10 cellular contexts compared by ENCODE assay signal in genomic region chr15:74954515-74954914, GRCh38. TPM values are rescaled to one million over a fixed set of nuclear protein-coding genes. Genes with fewer than 3 reads are reported as not detected.
DNase-seq lines count a peak whose midpoint lies in the region; ATAC-seq and TF ChIP-seq lines count a peak whose summit lies in the region.
"Had no signal": no experiment of that assay in that cellular context is flagged by ENCODE, and none has a peak within 500 bp of the region (broad histone marks: within the 10 kb centered on the region; RNA-seq: fewer than 3 reads in every experiment).

No MANE protein-coding gene starts in this region.

- peaks cover 33% of the 10 kb centered on the region for H3K4me1 Mint-ChIP-seq in activated CD8-positive, alpha-beta memory T cell treated with anti-CD3 and anti-CD28 coated beads, Interleukin-2, amount 10 ng/mL, durations not matched to agents 7 days and 5 days

- no peak for TF ChIP-seq CTCF in choroid plexus epithelial cell (conservative IDR thresholded peaks at IDR 0.05; ENCODE audit: low read depth, low read length)

- no peak overlapping the region for H3K4me3 Mint-ChIP-seq in activated CD8-positive, alpha-beta memory T cell treated with anti-CD3 and anti-CD28 coated beads, Interleukin-2, amount 10 ng/mL, durations not matched to agents 7 days and 5 days

- peak overlapping the region; percentile 61 for H3K4me3 ChIP-seq in choroid plexus epithelial cell (ENCODE audit: low read depth, low read length)
- peak overlapping the region; percentile 44 for H3K4me3 ChIP-seq in mesodermal cell (ENCODE audit: extremely low read depth, insufficient read depth, low read length, poor library complexity, severe bottlenecking)

- peaks cover 28% of the 10 kb centered on the region for H3K27me3 Mint-ChIP-seq in activated CD8-positive, alpha-beta memory T cell treated with anti-CD3 and anti-CD28 coated beads, Interleukin-2, amount 10 ng/mL, durations not matched to agents 7 days and 5 days

- no peaks in the 10 kb centered on the region for H3K36me3 ChIP-seq in mesodermal cell (ENCODE audit: control insufficient read depth, insufficient read depth, low read length)
- H3K36me3 ChIP-seq: upper lobe of left lung had no signal

- ATAC-seq in GM19023 (IDR thresholded peaks at IDR 0.05; ENCODE audit: unreplicated experiment) (no peak), GM21528 (IDR thresholded peaks at IDR 0.05; ENCODE audit: low FRiP score, unreplicated experiment) (no peak)
- ATAC-seq in activated CD8-positive, alpha-beta memory T cell treated with anti-CD3 and anti-CD28 coated beads, Interleukin-2, amount 10 ng/mL, durations not matched to agents 7 days and 5 days, result no peak
- ATAC-seq: foreskin keratinocyte had no signal

- H3K4me1 ChIP-seq in mesodermal cell (ENCODE audit: control insufficient read depth, insufficient read depth, low read length, poor library complexity, severe bottlenecking), result peaks cover 24% of the 10 kb centered on the region
- H3K4me1 ChIP-seq: foreskin keratinocyte had no signal

- H3K9me3 ChIP-seq in mesodermal cell (ENCODE audit: control insufficient read depth, low read length), result no peaks in the 10 kb centered on the region
- H3K9me3 ChIP-seq: upper lobe of left lung had no signal

- peak overlapping the region; percentile 81 for H3K27ac ChIP-seq in mesodermal cell (ENCODE audit: low read depth, low read length, severe bottlenecking)
- H3K27ac ChIP-seq: foreskin keratinocyte had no signal

- H3K27ac Mint-ChIP-seq in activated CD8-positive, alpha-beta memory T cell treated with anti-CD3 and anti-CD28 coated beads, Interleukin-2, amount 10 ng/mL, durations not matched to agents 7 days and 5 days, result no peak overlapping the region

- CTCF ChIA-PET in activated CD8-positive, alpha-beta memory T cell treated with anti-CD3 and anti-CD28 coated beads, Interleukin-2, amount 10 ng/mL, durations not matched to agents 7 days and 5 days (lab: Charles Lee), result interaction anchor here (1.1 to 4.1 kb wide), 4 partner anchors 10 to 185 kb away, joined by 3 to 17 read pairs (median 7); no protein-coding TSS in a partner anchor

- H3K36me3 Mint-ChIP-seq in activated CD8-positive, alpha-beta memory T cell treated with anti-CD3 and anti-CD28 coated beads, Interleukin-2, amount 10 ng/mL, durations not matched to agents 7 days and 5 days, result no peaks in the 10 kb centered on the region

- no peaks in the 10 kb centered on the region for H3K9me3 Mint-ChIP-seq in activated CD8-positive, alpha-beta memory T cell treated with anti-CD3 and anti-CD28 coated beads, Interleukin-2, amount 10 ng/mL, durations not matched to agents 7 days and 5 days (ENCODE audit: low read depth)

- DNase-seq in CMK (ENCODE audit: low read depth) (peak; percentile 96), NCI-H2227 (lab: John Stamatoyannopoulos, UW; ENCODE audit: unreplicated experiment) (peak; percentile 48), choroid plexus epithelial cell (ENCODE audit: low read depth) (peak; percentile 86), globus pallidus (ENCODE audit: low spot score) (no peak)
- no peak for DNase-seq in activated CD8-positive, alpha-beta memory T cell treated with anti-CD3 and anti-CD28 coated beads, Interleukin-2, amount 10 ng/mL, durations not matched to agents 7 days and 5 days
- DNase-seq: foreskin keratinocyte, upper lobe of left lung had no signal

RNA-seq across cellular contexts. Expression of gene RPP25, which starts 2.1 kb away (rescaled TPM):
- polyA plus RNA-seq in mesodermal cell (2013, experiment 1 of 2), result 5.1 TPM
- polyA plus RNA-seq in mesodermal cell (2013, experiment 2 of 2), result 6.8 TPM
- total RNA-seq in activated CD8-positive, alpha-beta memory T cell treated with anti-CD3 and anti-CD28 coated beads, Interleukin-2, amount 10 ng/mL, durations not matched to agents 7 days and 5 days, result 1 to 10 TPM; 6.8 to 7.5 TPM

RNA-seq across cellular contexts. Expression of gene COX5A, which starts 16.6 kb away (rescaled TPM):
- 255 TPM for polyA plus RNA-seq in mesodermal cell (2013, experiment 1 of 2)
- 237 TPM for polyA plus RNA-seq in mesodermal cell (2013, experiment 2 of 2)
- 100 to 1,000 TPM; 322 to 326 TPM for total RNA-seq in activated CD8-positive, alpha-beta memory T cell treated with anti-CD3 and anti-CD28 coated beads, Interleukin-2, amount 10 ng/mL, durations not matched to agents 7 days and 5 days

RNA-seq across cellular contexts. Expression of gene SCAMP5, which starts 40.8 kb away (rescaled TPM):
- 11.5 TPM for polyA plus RNA-seq in mesodermal cell (2013, experiment 1 of 2)
- 9.1 TPM for polyA plus RNA-seq in mesodermal cell (2013, experiment 2 of 2)
- under 1 TPM; 0.61 to 0.94 TPM for total RNA-seq in activated CD8-positive, alpha-beta memory T cell treated with anti-CD3 and anti-CD28 coated beads, Interleukin-2, amount 10 ng/mL, durations not matched to agents 7 days and 5 days

RNA-seq across cellular contexts. Expression of gene FAM219B, which starts 47.9 kb away (rescaled TPM):
- 49.4 TPM for polyA plus RNA-seq in mesodermal cell (2013, experiment 1 of 2)
- 44.3 TPM for polyA plus RNA-seq in mesodermal cell (2013, experiment 2 of 2)
- 100 to 1,000 TPM in 1 of 2 experiments, 10 to 100 TPM in 1; 95.2 to 119 TPM for total RNA-seq in activated CD8-positive, alpha-beta memory T cell treated with anti-CD3 and anti-CD28 coated beads, Interleukin-2, amount 10 ng/mL, durations not matched to agents 7 days and 5 days

Comparison
In these comparisons a context has a peak if more than half of its experiments do, and no peak if none do; other contexts are left out.
1. DNase-seq: peak in CMK (single experiment), NCI-H2227 (single experiment) and choroid plexus epithelial cell (single experiment); none in activated CD8-positive, alpha-beta memory T cell treated with anti-CD3 and anti-CD28 coated beads, Interleukin-2, amount 10 ng/mL, durations not matched to agents 7 days and 5 days (single experiment) and globus pallidus (single experiment).